Comparison of ENCODE assay signal across 1 cellular context in genomic region chr6:38262041-38262440, GRCh38.
A peak's percentile ranks its signal among the peaks of the same experiment; 100 is the strongest.
TF ChIP-seq lines count a peak whose summit lies in the region.

No MANE protein-coding gene starts in this region.

TF ChIP-seq in SK-N-SH, 30 proteins besides CTCF, POLR2A, EP300 and RAD21 (continued from another document):
- TF ChIP-seq ZBTB33 (IDR thresholded peaks at IDR 0.05; ENCODE audit: borderline replicate concordance, low read depth), result no peak
- peak; percentile 71; the same call in 1 of the 2 replicates for TF ChIP-seq FOSL2 (IDR thresholded peaks at IDR 0.05; ENCODE audit: borderline replicate concordance, low read depth)
- TF ChIP-seq TEAD4 (IDR thresholded peaks at IDR 0.05; ENCODE audit: borderline replicate concordance, insufficient read depth), result peak; percentile 62; the same call in 1 of the 2 replicates
- TF ChIP-seq SIN3A (IDR thresholded peaks at IDR 0.05; ENCODE audit: borderline replicate concordance, low read depth, low read length), result no peak
- TF ChIP-seq NFIC (IDR thresholded peaks at IDR 0.05; ENCODE audit: borderline replicate concordance), result peak; percentile 32; the same call in 1 of the 2 replicates
- no peak for TF ChIP-seq RFX5 (IDR thresholded peaks at IDR 0.05; ENCODE audit: low read length)
- peak; percentile 38 for TF ChIP-seq PBX3 (IDR thresholded peaks at IDR 0.05)
